Comparison of ENCODE assay signal across 12 cellular contexts in genomic region chr2:157192445-157193423, GRCh38.
DNase-seq lines count a peak whose midpoint lies in the region; ATAC-seq, FAIRE-seq and TF ChIP-seq lines count a peak whose summit lies in the region.
"Had no signal": no experiment of that assay in that cellular context is flagged by ENCODE, and none has a peak within 500 bp of the region (broad histone marks: within the 10 kb centered on the region; RNA-seq: fewer than 3 reads in every experiment).

No MANE protein-coding gene starts in this region.

- peak; percentile 51 for DNase-seq in osteoblast (ENCODE audit: insufficient read length, low spot score, missing footprints)
- DNase-seq in CD1c-positive myeloid dendritic cell (ENCODE audit: extremely low spot score) = no peak
- no peak for DNase-seq in D721Med (ENCODE audit: insufficient read length, low spot score)
- DNase-seq: activated gamma-delta T cell treated with Interleukin-2 at 50 U/mL for 16 hours, cortex of kidney, HCEC 1CT, NCI-H1436, sigmoid colon had no signal

- H3K27ac Mint-ChIP-seq in stimulated activated memory B cell treated with anti-CD40 and anti-IgM and Interleukin-4, amounts not matched to agents 10 μg/mL and 1 μg/mL and 100 μg/mL, for 72 hours = no peak overlapping the region

- peak overlapping the region; percentile 70 for H3K27ac ChIP-seq in osteoblast (ENCODE audit: low read depth, low read length)
- H3K27ac ChIP-seq: sigmoid colon had no signal

- no peaks in the 10 kb centered on the region for H3K9me3 Mint-ChIP-seq in stimulated activated memory B cell treated with anti-CD40 and anti-IgM and Interleukin-4, amounts not matched to agents 10 μg/mL and 1 μg/mL and 100 μg/mL, for 72 hours

- peak overlapping the region; percentile 35 for H2AFZ ChIP-seq in osteoblast (ENCODE audit: low read length)

- no peaks in the 10 kb centered on the region for H3K36me3 Mint-ChIP-seq in stimulated activated memory B cell treated with anti-CD40 and anti-IgM and Interleukin-4, amounts not matched to agents 10 μg/mL and 1 μg/mL and 100 μg/mL, for 72 hours

- FAIRE-seq in D721Med (lab: Jason Lieb, UNC) = no peak

- H3K4me1 ChIP-seq in osteoblast (ENCODE audit: insufficient read depth, low read length) = peaks cover 39% of the 10 kb centered on the region
- H3K4me1 ChIP-seq: sigmoid colon had no signal

- H3K27me3 Mint-ChIP-seq in stimulated activated memory B cell treated with anti-CD40 and anti-IgM and Interleukin-4, amounts not matched to agents 10 μg/mL and 1 μg/mL and 100 μg/mL, for 72 hours = no peaks in the 10 kb centered on the region

- ATAC-seq in GM19043 (IDR thresholded peaks at IDR 0.05; ENCODE audit: low read depth, unreplicated experiment) (peak; percentile 68), HG02571 (IDR thresholded peaks at IDR 0.05; ENCODE audit: unreplicated experiment) (peak; percentile 90), HG03378 (IDR thresholded peaks at IDR 0.05; ENCODE audit: unreplicated experiment) (peak; percentile 67)
- no peak for ATAC-seq in stimulated activated memory B cell treated with anti-CD40 and anti-IgM and Interleukin-4, amounts not matched to agents 10 μg/mL and 1 μg/mL and 100 μg/mL, for 72 hours

- no peaks in the 10 kb centered on the region for H3K79me2 ChIP-seq in osteoblast (ENCODE audit: insufficient read depth, low read length)

- H3K9me3 ChIP-seq in osteoblast (ENCODE audit: low read depth, low read length) = no peaks in the 10 kb centered on the region
- H3K9me3 ChIP-seq: sigmoid colon had no signal

- H3K36me3 ChIP-seq in osteoblast (ENCODE audit: insufficient read depth, low read length) = no peaks in the 10 kb centered on the region
- H3K36me3 ChIP-seq: sigmoid colon had no signal

- H3K4me1 Mint-ChIP-seq in stimulated activated memory B cell treated with anti-CD40 and anti-IgM and Interleukin-4, amounts not matched to agents 10 μg/mL and 1 μg/mL and 100 μg/mL, for 72 hours = no peaks in the 10 kb centered on the region

- no peaks in the 10 kb centered on the region for H3K27me3 ChIP-seq in osteoblast (ENCODE audit: insufficient read depth, low read length)
- H3K27me3 ChIP-seq: sigmoid colon had no signal

- H4K20me1 ChIP-seq in osteoblast (ENCODE audit: insufficient read depth, low read length) = no peaks in the 10 kb centered on the region

- no peak overlapping the region for H3K4me3 Mint-ChIP-seq in stimulated activated memory B cell treated with anti-CD40 and anti-IgM and Interleukin-4, amounts not matched to agents 10 μg/mL and 1 μg/mL and 100 μg/mL, for 72 hours

- TF ChIP-seq CTCF in osteoblast (IDR thresholded peaks at IDR 0.05; ENCODE audit: extremely low read depth, low read depth, low read length) (no peak), D721Med (IDR thresholded peaks at IDR 0.05; ENCODE audit: insufficient read depth, missing control alignments) (no peak)

- no peak overlapping the region for H3K4me2 ChIP-seq in osteoblast (ENCODE audit: insufficient read depth, low read length)

- no peak overlapping the region for H3K4me3 ChIP-seq in osteoblast (ENCODE audit: insufficient read depth, low read length)
- H3K4me3 ChIP-seq: sigmoid colon had no signal
